8 cellular contexts compared by ENCODE assay signal in genomic region chr2:55590810-55591440, GRCh38. TPM values are rescaled to one million over a fixed set of nuclear protein-coding genes. Genes with fewer than 3 reads are reported as not detected.
DNase-seq lines count a peak whose midpoint lies in the region; ATAC-seq and TF ChIP-seq lines count a peak whose summit lies in the region.

No MANE protein-coding gene starts in this region.

- H3K4me3 ChIP-seq in BJ (ENCODE audit: low read depth, low read length) (no peak overlapping the region), epithelial cell of proximal tubule (ENCODE audit: low read depth, low read length) (no peak overlapping the region), body of pancreas (no peak overlapping the region)

- H3K36me3 ChIP-seq in BJ (ENCODE audit: control insufficient read depth, insufficient read depth, low read length) = no peaks in the 10 kb centered on the region
- no peaks in the 10 kb centered on the region for H3K36me3 ChIP-seq in body of pancreas (replicated peaks in 1 of 2; ENCODE audit: insufficient read depth in 1 of 2, low read depth in 2 of 2)

- peak; percentile 37 for DNase-seq in BJ (ENCODE audit: low read depth)
- DNase-seq in LHCN-M2 (ENCODE audit: low read depth) = peak; percentile 84
- peak; percentile 48 for DNase-seq in epithelial cell of proximal tubule (ENCODE audit: low read depth)
- DNase-seq in NCI-H510A (lab: John Stamatoyannopoulos, UW) = no peak
- no peak for DNase-seq in iPS-NIHi11 (ENCODE audit: low spot score)
- no peak for DNase-seq in SKM-1 (lab: John Stamatoyannopoulos, UW; ENCODE audit: unreplicated experiment)
- no peak for DNase-seq in body of pancreas

- WGBS in body of pancreas, 2 donors = 83 to 88% methylated on average over 7 of the region's 7 CpGs

- CTCF ChIA-PET in BJ (lab: Yijun Ruan, JAX) = no interaction called here

- no peaks in the 10 kb centered on the region for H3K9me3 ChIP-seq in body of pancreas

- peaks cover 13% of the 10 kb centered on the region for H3K4me1 ChIP-seq in body of pancreas

- POLR2A ChIA-PET in BJ (lab: Charles Lee) = no interaction called here

- no peak for TF ChIP-seq CTCF in BJ (IDR thresholded peaks at IDR 0.05; ENCODE audit: insufficient read depth, low read depth, low read length)
- TF ChIP-seq CTCF in epithelial cell of proximal tubule (conservative IDR thresholded peaks at IDR 0.05; ENCODE audit: low read depth, low read length) = no peak
- TF ChIP-seq CTCF in body of pancreas (IDR thresholded peaks at IDR 0.05) = no peak

- H3K27me3 ChIP-seq in BJ (ENCODE audit: control insufficient read depth, insufficient read depth, low read length) = no peaks in the 10 kb centered on the region
- H3K27me3 ChIP-seq in body of pancreas = no peaks in the 10 kb centered on the region

- intact Hi-C loops in body of pancreas (cut with DNase I) = no loop called here

- TF ChIP-seq POLR2A in body of pancreas (IDR thresholded peaks at IDR 0.05) = no peak

- ATAC-seq in GM19035 (IDR thresholded peaks at IDR 0.05; ENCODE audit: unreplicated experiment) (peak; percentile 93), body of pancreas (no peak)

- no peak overlapping the region for H3K27ac ChIP-seq in body of pancreas

RNA-seq across cellular contexts. Expression of gene PPP4R3B, which starts 26.5 kb away (rescaled TPM):
- 9.8 and 24.8 TPM in 2 replicates for polyA plus RNA-seq in BJ (2011; rRNA removed)
- 14.4 and 16.5 TPM in 2 replicates for polyA minus RNA-seq in BJ (2011; rRNA and poly(A)+ RNA removed)
- total RNA-seq in LHCN-M2 (2014; rRNA removed) (36.8 and 42.7 TPM in 2 replicates), epithelial cell of proximal tubule (35.2 and 43.4 TPM in 2 replicates), body of pancreas (10 to 100 TPM; 46.4 to 50.1 TPM)
- 12.5 TPM for polyA plus RNA-seq in LHCN-M2 (2012)

Comparison
In these comparisons a context has a peak if more than half of its experiments do, and no peak if none do; other contexts are left out.
1. DNase-seq: peak in BJ (single experiment), LHCN-M2 (single experiment) and epithelial cell of proximal tubule (single experiment); none in NCI-H510A (single experiment), iPS-NIHi11 (single experiment), SKM-1 (single experiment) and body of pancreas (0 of 4).